In genomic region chr19:49514151-49514550, GRCh38 we compare ENCODE assay signal across 7 cellular contexts. TPM values are rescaled to one million over a fixed set of nuclear protein-coding genes. Genes with fewer than 3 reads are reported as not detected.
DNase-seq lines count a peak whose midpoint lies in the region; FAIRE-seq lines count a peak whose summit lies in the region.
"Had no signal": no experiment of that assay in that cellular context is flagged by ENCODE, and none has a peak within 500 bp of the region (broad histone marks: within the 10 kb centered on the region; RNA-seq: fewer than 3 reads in every experiment).

No MANE protein-coding gene starts in this region.

- H3K27ac ChIP-seq in ectodermal cell (ENCODE audit: insufficient read depth, low read depth, low read length, poor library complexity, severe bottlenecking) (no peak overlapping the region), small intestine (ENCODE audit: low read depth in 1 of 2, low read length in 1 of 2) (peak overlapping the region; percentile 71 to 84)

- no peaks in the 10 kb centered on the region for H3K9me3 ChIP-seq in ectodermal cell (ENCODE audit: control insufficient read depth, low read length)
- no peaks in the 10 kb centered on the region for H3K9me3 ChIP-seq in small intestine (ENCODE audit: control insufficient read depth, low read depth)
- H3K9me3 ChIP-seq: A549 had no signal

- H3K27me3 ChIP-seq in ectodermal cell (ENCODE audit: control insufficient read depth, insufficient read depth, low read length, poor library complexity, severe bottlenecking), result no peaks in the 10 kb centered on the region
- no peaks in the 10 kb centered on the region for H3K27me3 ChIP-seq in small intestine (ENCODE audit: control insufficient read depth in 2 of 2, insufficient read depth in 2 of 2, low read length in 2 of 2)

- no peak for FAIRE-seq in small intestine (lab: Jason Lieb, UNC)
- FAIRE-seq: A549 had no signal

- peaks cover 12% of the 10 kb centered on the region for H3K4me1 ChIP-seq in ectodermal cell (ENCODE audit: control insufficient read depth, insufficient read depth, low read length)
- H3K4me1 ChIP-seq in small intestine (ENCODE audit: control insufficient read depth in 2 of 2, insufficient read depth in 1 of 2, low read depth in 1 of 2, low read length in 1 of 2), result no peaks in the 10 kb centered on the region

- H3K4me3 ChIP-seq in ectodermal cell (ENCODE audit: insufficient read depth, low read depth, low read length) (peak overlapping the region; percentile 81), small intestine (ENCODE audit: low read depth in 1 of 2, low read length in 2 of 2) (peak overlapping the region; percentile 69 to 97)

- DNase-seq in NCI-H2171 treated with DMSO at 0.1 percent for 48 hours (lab: John Stamatoyannopoulos, UW), result peak; percentile 43
- no peak for DNase-seq in NCI-H2171 (lab: John Stamatoyannopoulos, UW)
- DNase-seq in small intestine, result no peak
- no peak for DNase-seq in posterior cingulate gyrus
- DNase-seq in SKM-1 treated with dmso at 0.1 percent for 144 hours (lab: John Stamatoyannopoulos, UW; ENCODE audit: unreplicated experiment), result no peak

- intact Hi-C loops in posterior cingulate gyrus (cut with DNase I), result no loop called here

- WGBS in ectodermal cell, 2 experiments, result 85 to 87% methylated on average over 21 of the region's 21 CpGs
- WGBS in small intestine, 3 donors, result 32 to 65% (median 35%) methylated on average over 18 to 21 of the region's 21 CpGs

- no peaks in the 10 kb centered on the region for H3K36me3 ChIP-seq in ectodermal cell (ENCODE audit: control insufficient read depth, insufficient read depth, low read length)
- no peaks in the 10 kb centered on the region for H3K36me3 ChIP-seq in small intestine (ENCODE audit: control insufficient read depth in 2 of 2, insufficient read depth in 2 of 2, low read length in 2 of 2)

RNA-seq across cellular contexts. Expression of gene FCGRT, which starts 1.7 kb away (rescaled TPM):
- 37.8 TPM for polyA plus RNA-seq in ectodermal cell (2013, experiment 1 of 4)
- 39.4 TPM for polyA plus RNA-seq in ectodermal cell (2013, experiment 2 of 4)
- polyA plus RNA-seq in ectodermal cell (2013, experiment 3 of 4), result 31.9 TPM
- polyA plus RNA-seq in ectodermal cell (2013, experiment 4 of 4), result 34.0 TPM
- 100 to 1,000 TPM; 354 to 541 (median 486) TPM for polyA plus RNA-seq in small intestine

RNA-seq across cellular contexts. Expression of gene RCN3, which starts 13.7 kb away (rescaled TPM):
- 12.5 TPM for polyA plus RNA-seq in ectodermal cell (2013, experiment 1 of 4)
- 8.7 TPM for polyA plus RNA-seq in ectodermal cell (2013, experiment 2 of 4)
- 8.0 TPM for polyA plus RNA-seq in ectodermal cell (2013, experiment 3 of 4)
- polyA plus RNA-seq in ectodermal cell (2013, experiment 4 of 4), result 8.7 TPM
- 100 to 1,000 TPM in 2 of 3 donors, 10 to 100 TPM in 1; 38.0 to 687 (median 437) TPM for polyA plus RNA-seq in small intestine

RNA-seq across cellular contexts. Expression of gene RPS11, which starts 17.9 kb away (rescaled TPM):
- polyA plus RNA-seq in ectodermal cell (2013, experiment 1 of 4), result 2,878 TPM
- 2,841 TPM for polyA plus RNA-seq in ectodermal cell (2013, experiment 2 of 4)
- polyA plus RNA-seq in ectodermal cell (2013, experiment 3 of 4), result 3,483 TPM
- polyA plus RNA-seq in ectodermal cell (2013, experiment 4 of 4), result 4,055 TPM
- polyA plus RNA-seq in small intestine, result 1,000 to 10,000 TPM; 2,854 to 5,067 (median 5,025) TPM

RNA-seq across cellular contexts. Expression of gene RPL13A, which starts 26.7 kb away (rescaled TPM):
- 3,037 TPM for polyA plus RNA-seq in ectodermal cell (2013, experiment 1 of 4)
- 3,018 TPM for polyA plus RNA-seq in ectodermal cell (2013, experiment 2 of 4)
- polyA plus RNA-seq in ectodermal cell (2013, experiment 3 of 4), result 3,545 TPM
- 4,031 TPM for polyA plus RNA-seq in ectodermal cell (2013, experiment 4 of 4)
- 1,000 to 10,000 TPM; 2,350 to 5,026 (median 4,251) TPM for polyA plus RNA-seq in small intestine

RNA-seq across cellular contexts. Expression of gene FLT3LG, which starts 40.1 kb away (rescaled TPM):
- 2.0 TPM for polyA plus RNA-seq in ectodermal cell (2013, experiment 1 of 4)
- 2.8 TPM for polyA plus RNA-seq in ectodermal cell (2013, experiment 2 of 4)
- 2.3 TPM for polyA plus RNA-seq in ectodermal cell (2013, experiment 3 of 4)
- polyA plus RNA-seq in ectodermal cell (2013, experiment 4 of 4), result 3.4 TPM
- polyA plus RNA-seq in small intestine, result 1 to 10 TPM; 7.8 to 10.0 (median 8.6) TPM
